In genomic region chr7:100674441-100675407, GRCh38 we compare ENCODE assay signal across 8 cellular contexts.
A peak's percentile ranks its signal among the peaks of the same experiment; 100 is the strongest.
DNase-seq lines count a peak whose midpoint lies in the region; ATAC-seq and TF ChIP-seq lines count a peak whose summit lies in the region.

No MANE protein-coding gene starts in this region.

- in situ Hi-C loops in brain microvascular endothelial cell (cut with HindIII; ENCODE audit: low pct_ligation_motif_present, low sequenced_read_pairs): no loop called here

- H3K27ac ChIP-seq in brain microvascular endothelial cell: no peak overlapping the region
- peak overlapping the region; percentile 100 for H3K27ac ChIP-seq in layer of hippocampus (ENCODE audit: low read depth, low read length)

- no peak for TF ChIP-seq CTCF in brain microvascular endothelial cell (IDR thresholded peaks at IDR 0.05; ENCODE audit: low read depth, low read length, missing control alignments)

- DNase-seq in NCI-H2227 (lab: John Stamatoyannopoulos, UW; ENCODE audit: unreplicated experiment): peak; percentile 64
- no peak for DNase-seq in NCI-H2227 treated with DMSO at 0.1 percent for 48 hours (lab: John Stamatoyannopoulos, UW)
- peak; percentile 67 for DNase-seq in RPMI8226
- no peak for DNase-seq in brain microvascular endothelial cell
- DNase-seq in stimulated activated naive B cell treated with anti-CD40 and anti-IgM and Interleukin-4, amounts not matched to agents 10 μg/mL and 1 μg/mL and 100 μg/mL, for 72 hours: no peak
- no peak for DNase-seq in 8988T

- H3K36me3 ChIP-seq in brain microvascular endothelial cell (replicated peaks): peaks cover 33% of the 10 kb centered on the region

- no peaks in the 10 kb centered on the region for H3K27me3 Mint-ChIP-seq in stimulated activated naive B cell treated with anti-CD40 and anti-IgM and Interleukin-4, amounts not matched to agents 10 μg/mL and 1 μg/mL and 100 μg/mL, for 72 hours

- peaks cover 16 to 31% of the 10 kb centered on the region in 2 donors for H3K36me3 Mint-ChIP-seq in stimulated activated naive B cell treated with anti-CD40 and anti-IgM and Interleukin-4, amounts not matched to agents 10 μg/mL and 1 μg/mL and 100 μg/mL, for 72 hours

- peak overlapping the region; percentile 89 for H3K4me3 ChIP-seq in brain microvascular endothelial cell (ENCODE audit: low read depth, low read length)

- no peak for ATAC-seq in stimulated activated naive B cell treated with anti-CD40 and anti-IgM and Interleukin-4, amounts not matched to agents 10 μg/mL and 1 μg/mL and 100 μg/mL, for 72 hours (replicated peaks)
- ATAC-seq in HG02759 (IDR thresholded peaks at IDR 0.05; ENCODE audit: unreplicated experiment): no peak

- no peaks in the 10 kb centered on the region for H3K9me3 Mint-ChIP-seq in stimulated activated naive B cell treated with anti-CD40 and anti-IgM and Interleukin-4, amounts not matched to agents 10 μg/mL and 1 μg/mL and 100 μg/mL, for 72 hours

- H3K4me1 Mint-ChIP-seq in stimulated activated naive B cell treated with anti-CD40 and anti-IgM and Interleukin-4, amounts not matched to agents 10 μg/mL and 1 μg/mL and 100 μg/mL, for 72 hours: peaks cover 16 to 32% of the 10 kb centered on the region in 2 donors

- H3K27ac Mint-ChIP-seq in stimulated activated naive B cell treated with anti-CD40 and anti-IgM and Interleukin-4, amounts not matched to agents 10 μg/mL and 1 μg/mL and 100 μg/mL, for 72 hours: peak overlapping the region; percentile 97

- H3K4me3 Mint-ChIP-seq in stimulated activated naive B cell treated with anti-CD40 and anti-IgM and Interleukin-4, amounts not matched to agents 10 μg/mL and 1 μg/mL and 100 μg/mL, for 72 hours: peak overlapping the region; percentile 92 to 97

- H3K27me3 ChIP-seq in brain microvascular endothelial cell (replicated peaks) (no peaks in the 10 kb centered on the region), layer of hippocampus (ENCODE audit: control insufficient read depth, insufficient read depth, low read length) (no peaks in the 10 kb centered on the region)

Comparison
In these comparisons a context has a peak if more than half of its experiments do, and no peak if none do; other contexts are left out.
1. DNase-seq: peak in NCI-H2227 (single experiment) and RPMI8226 (single experiment); none in NCI-H2227 treated with DMSO at 0.1 percent for 48 hours (single experiment), brain microvascular endothelial cell (single experiment), stimulated activated naive B cell treated with anti-CD40 and anti-IgM and Interleukin-4, amounts not matched to agents 10 μg/mL and 1 μg/mL and 100 μg/mL, for 72 hours (single experiment) and 8988T (single experiment).